1 cellular context compared by ENCODE assay signal in genomic region chr2:183059561-183059960, GRCh38.
TF ChIP-seq lines count a peak whose summit lies in the region.

No MANE protein-coding gene starts in this region.

TF ChIP-seq in K562, 482 proteins besides CTCF, POLR2A, EP300 and RAD21 (continued from another document and continues in another):
- TF ChIP-seq TSHZ1 (CRISPR knock-in tag; IDR thresholded peaks at IDR 0.05), result no peak
- TF ChIP-seq GTF2F1 (IDR thresholded peaks at IDR 0.05; ENCODE audit: low read depth, low read length), result no peak
- no peak for TF ChIP-seq ZC3H8 (IDR thresholded peaks at IDR 0.05)
- TF ChIP-seq RBM34 (IDR thresholded peaks at IDR 0.05; ENCODE audit: borderline replicate concordance, insufficient read depth, low read length), result no peak
- peak; percentile 13; the same call in 1 of the 2 replicates for TF ChIP-seq NFIC (IDR thresholded peaks at IDR 0.05)
- TF ChIP-seq ZNF316 (IDR thresholded peaks at IDR 0.05), result peak; percentile 99
- no peak for TF ChIP-seq CREB1 (IDR thresholded peaks at IDR 0.05)
- no peak for TF ChIP-seq CREB1 (CRISPR knock-in tag; IDR thresholded peaks at IDR 0.05)
- TF ChIP-seq HMGXB4 (CRISPR knock-in tag; IDR thresholded peaks at IDR 0.05), result no peak
- no peak for TF ChIP-seq BRF1 (IDR thresholded peaks at IDR 0.05; ENCODE audit: borderline replicate concordance, extremely low read depth, insufficient read length)
- peak; percentile 98 for TF ChIP-seq C11orf30 (IDR thresholded peaks at IDR 0.05; ENCODE audit: low read depth)
- no peak for TF ChIP-seq ZFP1 (CRISPR knock-in tag; IDR thresholded peaks at IDR 0.05)
- TF ChIP-seq DEAF1 (CRISPR knock-in tag; IDR thresholded peaks at IDR 0.05), result no peak
- no peak for TF ChIP-seq CEBPB (tag; IDR thresholded peaks at IDR 0.05)
- peak; percentile 95 for TF ChIP-seq BACH1 (tag; IDR thresholded peaks at IDR 0.05)
- TF ChIP-seq ATF3 (IDR thresholded peaks at IDR 0.05), result peak; percentile 49; the same call in 1 of the 2 replicates
- TF ChIP-seq ATF3 (CRISPR knock-in tag; conservative IDR thresholded peaks at IDR 0.05), result no peak
- TF ChIP-seq XRCC5 (IDR thresholded peaks at IDR 0.05; ENCODE audit: low read depth, low read length), result no peak
- TF ChIP-seq GATAD2A (IDR thresholded peaks at IDR 0.05), result no peak
- TF ChIP-seq CBX8 (IDR thresholded peaks at IDR 0.05; ENCODE audit: borderline replicate concordance, extremely low read depth, low read depth, low read length, poor library complexity, severe bottlenecking), result no peak
- no peak for TF ChIP-seq FOXP4 (CRISPR knock-in tag; IDR thresholded peaks at IDR 0.05; ENCODE audit: borderline replicate concordance)
- no peak for TF ChIP-seq SRSF7 (optimal IDR thresholded peaks at IDR 0.05; ENCODE audit: low read depth, low read length)
- no peak for TF ChIP-seq PHB (CRISPR knock-in tag; IDR thresholded peaks at IDR 0.05)
- no peak for TF ChIP-seq ILK (tag; IDR thresholded peaks at IDR 0.05; ENCODE audit: borderline replicate concordance, low read depth)
- no peak for TF ChIP-seq BHLHE40 (IDR thresholded peaks at IDR 0.05; ENCODE audit: low read length)
- no peak for TF ChIP-seq ZHX1 (conservative IDR thresholded peaks at IDR 0.05; ENCODE audit: low read length)
- no peak for TF ChIP-seq EWSR1 (IDR thresholded peaks at IDR 0.05; ENCODE audit: borderline replicate concordance, low read depth, partially characterized antibody)
- no peak for TF ChIP-seq CEBPZ (IDR thresholded peaks at IDR 0.05; ENCODE audit: borderline replicate concordance, low read depth, low read length)
- no peak for TF ChIP-seq MEIS2 (IDR thresholded peaks at IDR 0.05; ENCODE audit: partially characterized antibody)
- TF ChIP-seq ESRRB (CRISPR knock-in tag; IDR thresholded peaks at IDR 0.05; ENCODE audit: borderline replicate concordance), result no peak
- TF ChIP-seq PRMT5 (CRISPR knock-in tag; IDR thresholded peaks at IDR 0.05), result no peak
- no peak for TF ChIP-seq SAFB2 (IDR thresholded peaks at IDR 0.05; ENCODE audit: borderline replicate concordance, low read depth, low read length, severe bottlenecking)
- no peak for TF ChIP-seq ZNF217 (CRISPR knock-in tag; IDR thresholded peaks at IDR 0.05)
- no peak for TF ChIP-seq ZNF165 (CRISPR knock-in tag; IDR thresholded peaks at IDR 0.05; ENCODE audit: borderline replicate concordance)
- no peak for TF ChIP-seq PTRF (tag; IDR thresholded peaks at IDR 0.05)
- TF ChIP-seq ZC3H11A (IDR thresholded peaks at IDR 0.05; ENCODE audit: low read depth, low read length), result no peak
- no peak for TF ChIP-seq STAG1 (CRISPR knock-in tag; IDR thresholded peaks at IDR 0.05; ENCODE audit: borderline replicate concordance)
- TF ChIP-seq CBFA2T2 (conservative IDR thresholded peaks at IDR 0.05), result no peak
- TF ChIP-seq SNAPC5 (CRISPR knock-in tag; IDR thresholded peaks at IDR 0.05), result no peak
- TF ChIP-seq FOS (IDR thresholded peaks at IDR 0.05; ENCODE audit: extremely low read depth, insufficient read length), result no peak
- TF ChIP-seq HDAC6 (IDR thresholded peaks at IDR 0.05; ENCODE audit: low read depth, low read length), result no peak
- TF ChIP-seq ZBTB49 (CRISPR knock-in tag; IDR thresholded peaks at IDR 0.05; ENCODE audit: borderline replicate concordance), result no peak
- TF ChIP-seq ZNF655 (CRISPR knock-in tag; IDR thresholded peaks at IDR 0.05), result no peak
- peak; percentile 99 for TF ChIP-seq MAFG (tag; conservative IDR thresholded peaks at IDR 0.05)
- TF ChIP-seq JUND (IDR thresholded peaks at IDR 0.05; ENCODE audit: borderline replicate concordance, low read depth, low read length), result peak; percentile 59; the same call in 1 of the 2 replicates
- TF ChIP-seq JUND (tag; IDR thresholded peaks at IDR 0.05; ENCODE audit: borderline replicate concordance, low read depth, low read length), result no peak
